ENCODE assay signal across 8 cellular contexts in genomic region chr9:100473271-100474081, GRCh38. TPM values are rescaled to one million over a fixed set of nuclear protein-coding genes. Genes with fewer than 3 reads are reported as not detected.
DNase-seq lines count a peak whose midpoint lies in the region; ATAC-seq lines count a peak whose summit lies in the region.

No MANE protein-coding gene starts in this region.

- no peak overlapping the region for H3K27ac ChIP-seq in right cardiac atrium (ENCODE audit: low read length)

- no peak overlapping the region for H3K27ac Mint-ChIP-seq in activated naive CD8-positive, alpha-beta T cell treated with anti-CD3 and anti-CD28 coated beads, Interleukin-2, amount 10 ng/mL, durations not matched to agents 7 days and 5 days

- POLR2A ChIA-PET in activated naive CD8-positive, alpha-beta T cell treated with anti-CD3 and anti-CD28 coated beads, Interleukin-2, amount 10 ng/mL, durations not matched to agents 7 days and 5 days (lab: Charles Lee) = no interaction called here

- no peaks in the 10 kb centered on the region for H3K9me3 Mint-ChIP-seq in activated naive CD8-positive, alpha-beta T cell treated with anti-CD3 and anti-CD28 coated beads, Interleukin-2, amount 10 ng/mL, durations not matched to agents 7 days and 5 days

- under 1% methylated on average over 110 of the region's 110 CpGs for WGBS in right cardiac atrium

- H3K4me1 Mint-ChIP-seq in activated naive CD8-positive, alpha-beta T cell treated with anti-CD3 and anti-CD28 coated beads, Interleukin-2, amount 10 ng/mL, durations not matched to agents 7 days and 5 days = peaks cover 3% of the 10 kb centered on the region

- DNase-seq in AG08396 (ENCODE audit: low spot score) (peak; percentile 75), RPMI8226 (peak; percentile 44), right cardiac atrium (peak; percentile 17 to 62 (median 61)), sciatic nerve (ENCODE audit: low spot score) (peak; percentile 56), dedifferentiated amniotic fluid mesenchymal stem cell (ENCODE audit: extremely low spot score) (no peak)
- DNase-seq in activated naive CD8-positive, alpha-beta T cell treated with anti-CD3 and anti-CD28 coated beads, Interleukin-2, amount 10 ng/mL, durations not matched to agents 7 days and 5 days = peak; percentile 58

- intact Hi-C loops in right cardiac atrium (cut with DNase I) (no loop called here), sciatic nerve (cut with DNase I) (no loop called here)

- H3K27me3 ChIP-seq in right cardiac atrium (ENCODE audit: control insufficient read depth, insufficient read depth) = no peaks in the 10 kb centered on the region

- H3K27me3 Mint-ChIP-seq in activated naive CD8-positive, alpha-beta T cell treated with anti-CD3 and anti-CD28 coated beads, Interleukin-2, amount 10 ng/mL, durations not matched to agents 7 days and 5 days = peaks cover 43% of the 10 kb centered on the region

- no peaks in the 10 kb centered on the region for H3K9me3 ChIP-seq in right cardiac atrium (ENCODE audit: control insufficient read depth, low read length)

- H3K4me3 ChIP-seq in right cardiac atrium (ENCODE audit: low read length) = peak overlapping the region; percentile 95

- peak; percentile 76 for ATAC-seq in GM19023 (IDR thresholded peaks at IDR 0.05; ENCODE audit: unreplicated experiment)
- ATAC-seq in HG03159 (IDR thresholded peaks at IDR 0.05; ENCODE audit: unreplicated experiment) = peak; percentile 63
- peak; percentile 70 for ATAC-seq in activated naive CD8-positive, alpha-beta T cell treated with anti-CD3 and anti-CD28 coated beads, Interleukin-2, amount 10 ng/mL, durations not matched to agents 7 days and 5 days (ENCODE audit: low read depth)
- ATAC-seq in right cardiac atrium = peak; percentile 55 to 64
- ATAC-seq in sciatic nerve = peak; percentile 32

- H3K4me1 ChIP-seq in right cardiac atrium (ENCODE audit: control insufficient read depth, insufficient read depth, low read length) = no peaks in the 10 kb centered on the region

- no peaks in the 10 kb centered on the region for H3K36me3 Mint-ChIP-seq in activated naive CD8-positive, alpha-beta T cell treated with anti-CD3 and anti-CD28 coated beads, Interleukin-2, amount 10 ng/mL, durations not matched to agents 7 days and 5 days

- H3K4me3 Mint-ChIP-seq in activated naive CD8-positive, alpha-beta T cell treated with anti-CD3 and anti-CD28 coated beads, Interleukin-2, amount 10 ng/mL, durations not matched to agents 7 days and 5 days = peak overlapping the region; percentile 54

RNA-seq across cellular contexts. Expression of gene TMEFF1, which starts 0.5 kb away (rescaled TPM):
- under 1 TPM in 1 of 2 experiments, not detected in 1; 0.20 TPM for total RNA-seq in activated naive CD8-positive, alpha-beta T cell treated with anti-CD3 and anti-CD28 coated beads, Interleukin-2, amount 10 ng/mL, durations not matched to agents 7 days and 5 days
- total RNA-seq in right cardiac atrium = under 1 TPM in 2 of 4 donors, not detected in 2; 0.15 to 0.34 TPM
- 0.02 TPM for polyA plus RNA-seq in right cardiac atrium
- total RNA-seq in sciatic nerve = 1.5 TPM

RNA-seq across cellular contexts. Expression of gene MSANTD3, which starts 46.5 kb away (rescaled TPM):
- 10 to 100 TPM; 17.7 to 19.1 TPM for total RNA-seq in activated naive CD8-positive, alpha-beta T cell treated with anti-CD3 and anti-CD28 coated beads, Interleukin-2, amount 10 ng/mL, durations not matched to agents 7 days and 5 days
- 10 to 100 TPM; 19.7 to 26.7 (median 21.8) TPM for total RNA-seq in right cardiac atrium
- polyA plus RNA-seq in right cardiac atrium = 19.7 TPM
- 16.2 TPM for total RNA-seq in sciatic nerve
